Comparison of ENCODE assay signal across 24 cellular contexts in the genomic region with DNA sequence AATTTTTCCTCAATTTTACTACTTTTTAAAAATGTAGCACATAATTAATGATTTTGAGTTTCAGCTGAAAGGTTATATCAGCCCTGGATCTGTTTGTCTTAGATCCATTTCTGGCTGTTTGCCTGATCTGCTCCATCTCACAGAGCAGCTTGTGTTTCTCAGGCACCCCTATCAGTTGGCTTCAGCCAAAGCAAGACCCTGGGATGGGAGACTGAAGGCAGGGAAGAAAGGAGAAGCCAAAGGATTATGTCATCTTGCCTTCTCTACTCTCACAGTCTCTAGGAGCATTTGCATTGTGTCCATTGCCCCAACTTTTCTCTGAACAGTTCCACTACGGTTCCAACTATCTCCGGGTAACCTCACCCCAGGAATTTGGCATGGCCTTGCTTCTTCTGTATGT.
"Had no signal": no experiment of that assay in that cellular context is flagged by ENCODE, and none has a peak within 500 bp of the region (broad histone marks: within the 10 kb centered on the region; RNA-seq: fewer than 3 reads in every experiment).

No MANE protein-coding gene starts in this region.

- H3K9me3 Mint-ChIP-seq: T-helper 1 cell treated with Interleukin-12 subunit alpha and Interleukin-12 subunit beta and Interleukin-4 antibody, amounts not matched to agents 30 μg/mL and 1 μg/mL, for 36 hours had no signal

- ATAC-seq: activated CD8-positive, alpha-beta T cell treated with anti-CD3 and anti-CD28 coated beads, Interleukin-2, amount 10 ng/mL, durations not matched to agents 7 days and 5 days; PC-3; SK-N-SH treated with all-trans-retinoic acid at 6 μM for 48 hours had no signal

- H3K4me1 ChIP-seq: breast epithelium, SJSA1 had no signal

- H3K4me3 Mint-ChIP-seq: activated CD8-positive, alpha-beta T cell treated with anti-CD3 and anti-CD28 coated beads, Interleukin-2, amount 10 ng/mL, durations not matched to agents 7 days and 5 days; T-helper 1 cell treated with Interleukin-12 subunit alpha and Interleukin-12 subunit beta and Interleukin-4 antibody, amounts not matched to agents 30 μg/mL and 1 μg/mL, for 36 hours had no signal

- H3K4me3 ChIP-seq: breast epithelium, MG63, SJSA1 had no signal

- DNase-seq: activated CD4-positive, alpha-beta T cell treated with anti-CD3 and anti-CD28 coated beads for 48 hours; activated CD4-positive, alpha-beta T cell treated with anti-CD3 and anti-CD28 coated beads, Interleukin-2, amount 50 U/mL, for 4 hours; activated CD4-positive, CD25-positive, alpha-beta regulatory T cell treated with anti-CD3 and anti-CD28 coated beads, Interleukin-2, amount 50 U/mL, for 72 hours; activated CD8-positive, alpha-beta memory T cell treated with anti-CD3 and anti-CD28 coated beads, Interleukin-2, amount 50 U/mL, for 48 hours; activated CD8-positive, alpha-beta T cell treated with anti-CD3 and anti-CD28 coated beads, Interleukin-2, amount 10 ng/mL, durations not matched to agents 7 days and 5 days; activated naive CD4-positive, alpha-beta T cell treated with anti-CD3 and anti-CD28 coated beads, Interleukin-2, amount 50 U/mL, for 16 hours; activated T-cell treated with anti-CD3 and anti-CD28 coated beads, Interleukin-2, amount 50 U/mL, for 1 hour; aorta; caudate nucleus; MG63; MV-4-11; NCI-H1105 treated with DMSO at 0.1 percent for 48 hours; NCI-H1436 treated with DMSO at 0.1 percent for 48 hours; NCI-H187 treated with DMSO at 0.1 percent for 48 hours; NCI-H2081 treated with DMSO at 0.1 percent for 48 hours; NCI-H510A treated with DMSO at 0.1 percent for 48 hours; NCI-H69; PC-3; SHP77; SW 1271 had no signal

- H3K36me3 ChIP-seq: breast epithelium, MG63, SJSA1 had no signal

- H3K27me3 ChIP-seq: breast epithelium, MG63, SJSA1 had no signal

- H3K27ac ChIP-seq: breast epithelium, SJSA1 had no signal

- H3K9me3 ChIP-seq: breast epithelium, MG63, SJSA1 had no signal

- H3K27ac Mint-ChIP-seq: activated CD8-positive, alpha-beta T cell treated with anti-CD3 and anti-CD28 coated beads, Interleukin-2, amount 10 ng/mL, durations not matched to agents 7 days and 5 days; T-helper 1 cell treated with Interleukin-12 subunit alpha and Interleukin-12 subunit beta and Interleukin-4 antibody, amounts not matched to agents 30 μg/mL and 1 μg/mL, for 36 hours had no signal
